ENCODE assay signal across 26 cellular contexts in the genomic region with DNA sequence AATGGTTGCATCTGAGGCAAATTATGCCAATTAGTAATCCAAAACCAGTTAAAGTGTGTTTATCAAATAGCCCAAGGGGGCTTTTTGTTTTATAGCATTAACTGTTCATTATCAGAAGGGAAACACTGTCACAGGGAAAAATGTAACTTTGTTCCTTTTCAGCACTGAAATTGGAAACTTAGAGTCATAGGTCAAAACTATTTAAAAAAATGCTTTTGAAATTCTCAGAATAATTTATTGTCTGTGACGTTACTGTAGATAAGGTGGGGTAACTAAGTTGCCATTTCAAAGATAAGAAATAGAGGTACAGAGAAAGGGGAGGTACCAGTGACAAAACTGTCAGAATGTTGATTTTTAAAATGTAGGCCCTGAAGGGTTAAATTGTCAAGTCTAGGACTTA.
"Had no signal": no experiment of that assay in that cellular context is flagged by ENCODE, and none has a peak within 500 bp of the region (broad histone marks: within the 10 kb centered on the region; RNA-seq: fewer than 3 reads in every experiment).

No MANE protein-coding gene starts in this region.

- DNase-seq: activated CD4-positive, alpha-beta T cell treated with anti-CD3 and anti-CD28 coated beads for 36 hours; activated CD4-positive, alpha-beta T cell treated with anti-CD3 and anti-CD28 coated beads, Interleukin-2, amount 50 U/mL, for 1 hour; activated CD8-positive, alpha-beta memory T cell treated with anti-CD3 and anti-CD28 coated beads, Interleukin-2, amount 50 U/mL, for 4 hours; activated CD8-positive, alpha-beta T cell treated with anti-CD3 and anti-CD28 coated beads for 36 hours; activated naive CD4-positive, alpha-beta T cell treated with anti-CD3 and anti-CD28 coated beads, Interleukin-2, amount 50 U/mL, for 16 hours; activated naive CD8-positive, alpha-beta T cell treated with anti-CD3 and anti-CD28 coated beads, Interleukin-2, amount 10 ng/mL, durations not matched to agents 7 days and 5 days; activated T-cell treated with anti-CD3 and anti-CD28 coated beads, Interleukin-2, amount 50 U/mL, for 72 hours; adrenal gland; anterior cingulate cortex; cerebellar nuclear complex; MG63; NCI-H1092 treated with DMSO at 0.1 percent for 48 hours; NCI-H187; NCI-H2081; NCI-H446; NCI-H524; NCI-H82; PC-3; SHP77; T-helper 9 cell; WERI-Rb-1 had no signal

- H3K4me3 Mint-ChIP-seq: activated CD4-positive, alpha-beta T cell treated with anti-CD3 and anti-CD28 coated beads for 36 hours; activated CD8-positive, alpha-beta T cell treated with anti-CD3 and anti-CD28 coated beads for 36 hours; activated naive CD8-positive, alpha-beta T cell treated with anti-CD3 and anti-CD28 coated beads, Interleukin-2, amount 10 ng/mL, durations not matched to agents 7 days and 5 days; activated T-cell treated with anti-CD3 and anti-CD28 coated beads, Interleukin-2, amount 50 U/mL, for 72 hours; dendritic cell treated with granulocyte-macrophage colony-stimulating factor and Interleukin-4, amounts not matched to agents 40 ng/mL and 50 ng/mL, for 4 days; T-helper 1 cell treated with Interleukin-12 subunit alpha and Interleukin-12 subunit beta and Interleukin-4 antibody, amounts not matched to agents 30 μg/mL and 1 μg/mL, for 36 hours had no signal

- H3K27ac Mint-ChIP-seq: activated CD4-positive, alpha-beta T cell treated with anti-CD3 and anti-CD28 coated beads for 36 hours; activated CD8-positive, alpha-beta T cell treated with anti-CD3 and anti-CD28 coated beads for 36 hours; activated naive CD8-positive, alpha-beta T cell treated with anti-CD3 and anti-CD28 coated beads, Interleukin-2, amount 10 ng/mL, durations not matched to agents 7 days and 5 days; activated T-cell treated with anti-CD3 and anti-CD28 coated beads, Interleukin-2, amount 50 U/mL, for 72 hours; activated T-helper 2 cell treated with anti-CD3 and anti-CD28 coated beads, Interferon-gamma antibody, Interleukin-2, Interleukin-4, amounts not matched to agents 10 μg/mL and 5 μg/mL and 100 μg/mL, durations not matched to agents 14 hours and 24 hours and 36 hours; T-helper 1 cell treated with Interleukin-12 subunit alpha and Interleukin-12 subunit beta and Interleukin-4 antibody, amounts not matched to agents 30 μg/mL and 1 μg/mL, for 36 hours had no signal

- H3K36me3 ChIP-seq: adrenal gland, MG63, SJSA1 had no signal

- H3K9me3 ChIP-seq: adrenal gland, MG63, SJSA1 had no signal

- H3K4me3 ChIP-seq: adrenal gland, MG63, SJSA1 had no signal

- H3K27ac ChIP-seq: adrenal gland, SJSA1, WERI-Rb-1 had no signal

- H3K9me3 Mint-ChIP-seq: activated CD8-positive, alpha-beta T cell treated with anti-CD3 and anti-CD28 coated beads for 36 hours; activated naive CD8-positive, alpha-beta T cell treated with anti-CD3 and anti-CD28 coated beads, Interleukin-2, amount 10 ng/mL, durations not matched to agents 7 days and 5 days; activated T-cell treated with anti-CD3 and anti-CD28 coated beads, Interleukin-2, amount 50 U/mL, for 72 hours; dendritic cell treated with granulocyte-macrophage colony-stimulating factor and Interleukin-4, amounts not matched to agents 40 ng/mL and 50 ng/mL, for 4 days; T-helper 1 cell treated with Interleukin-12 subunit alpha and Interleukin-12 subunit beta and Interleukin-4 antibody, amounts not matched to agents 30 μg/mL and 1 μg/mL, for 36 hours had no signal

- H3K27me3 ChIP-seq: adrenal gland, MG63, SJSA1 had no signal

- H3K27me3 Mint-ChIP-seq: activated CD4-positive, alpha-beta T cell treated with anti-CD3 and anti-CD28 coated beads for 36 hours; activated CD8-positive, alpha-beta T cell treated with anti-CD3 and anti-CD28 coated beads for 36 hours; activated naive CD8-positive, alpha-beta T cell treated with anti-CD3 and anti-CD28 coated beads, Interleukin-2, amount 10 ng/mL, durations not matched to agents 7 days and 5 days; dendritic cell treated with granulocyte-macrophage colony-stimulating factor and Interleukin-4, amounts not matched to agents 40 ng/mL and 50 ng/mL, for 4 days had no signal

- ATAC-seq: activated CD4-positive, alpha-beta T cell treated with anti-CD3 and anti-CD28 coated beads for 36 hours; activated CD8-positive, alpha-beta T cell treated with anti-CD3 and anti-CD28 coated beads for 36 hours; activated T-cell treated with anti-CD3 and anti-CD28 coated beads, Interleukin-2, amount 50 U/mL, for 72 hours; PC-3; SK-N-SH treated with all-trans-retinoic acid at 6 μM for 48 hours had no signal
